In genomic region chr3:55724851-55725250, GRCh38 we compare ENCODE assay signal across 13 cellular contexts.
DNase-seq lines count a peak whose midpoint lies in the region; ATAC-seq and TF ChIP-seq lines count a peak whose summit lies in the region.
"Had no signal": no experiment of that assay in that cellular context is flagged by ENCODE, and none has a peak within 500 bp of the region (broad histone marks: within the 10 kb centered on the region; RNA-seq: fewer than 3 reads in every experiment).

No MANE protein-coding gene starts in this region.

- dilution Hi-C loops in IMR-90 (cut with HindIII; ENCODE audit: low sequenced_read_pairs, unreplicated experiment) = no loop called here

- no CpG with 5 or more reads among the region's 2 CpGs for WGBS in IMR-90 (ENCODE audit: extremely low coverage in 2 of 2, insufficient read length in 1 of 2), 2 experiments
- 48 to 70% (median 57%) methylated on average over 2 of the region's 2 CpGs for WGBS in stomach, 5 donors

- no peaks in the 10 kb centered on the region for H3K4me1 Mint-ChIP-seq in activated CD4-positive, alpha-beta T cell treated with anti-CD3 and anti-CD28 coated beads for 36 hours

- H3K9ac ChIP-seq in IMR-90 (ENCODE audit: low read depth, low read length) = no peak overlapping the region

- no peak overlapping the region for H3K4me3 Mint-ChIP-seq in activated CD4-positive, alpha-beta T cell treated with anti-CD3 and anti-CD28 coated beads for 36 hours

- H3K27me3 Mint-ChIP-seq in activated CD4-positive, alpha-beta T cell treated with anti-CD3 and anti-CD28 coated beads for 36 hours = peaks cover 17% of the 10 kb centered on the region

- H3K9me3 Mint-ChIP-seq in activated CD4-positive, alpha-beta T cell treated with anti-CD3 and anti-CD28 coated beads for 36 hours (ENCODE audit: low read depth) = peaks cover 2% of the 10 kb centered on the region

- H4K8ac ChIP-seq in IMR-90 (ENCODE audit: low read depth in 2 of 2, low read length in 2 of 2) = no peak overlapping the region

- 0 out of 2 replicates have a peak overlapping the region, but pooled peaks have one; percentile 35 for H3K18ac ChIP-seq in IMR-90 (ENCODE audit: low read depth, low read length)

- CTCF ChIA-PET in IMR-90 (lab: Yijun Ruan, JAX) = no interaction called here
- CTCF ChIA-PET in activated CD4-positive, alpha-beta T cell treated with anti-CD3 and anti-CD28 coated beads for 36 hours (lab: Charles Lee) = interaction anchor here (1.0 kb wide), 1 partner anchor 102 kb away, joined by 3 read pairs; no protein-coding TSS in a partner anchor

- H3K4me2 ChIP-seq in IMR-90 (ENCODE audit: low read depth, low read length) = no peak overlapping the region

- H3K23ac ChIP-seq in IMR-90 (ENCODE audit: low read depth, low read length) = no peak overlapping the region

- no peak overlapping the region for H2BK5ac ChIP-seq in IMR-90 (ENCODE audit: low read depth, low read length, poor library complexity, severe bottlenecking)

- H3K4me3 ChIP-seq in GM06990 (replicated peaks; ENCODE audit: low read depth, low read length) = no peak overlapping the region
- H3K4me3 ChIP-seq in IMR-90 (ENCODE audit: insufficient read depth, low read depth, low read length) = no peak overlapping the region
- no peak overlapping the region for H3K4me3 ChIP-seq in stomach
- H3K4me3 ChIP-seq: dorsolateral prefrontal cortex, K562, mucosa of descending colon had no signal

- DNase-seq in GM06990 (ENCODE audit: extremely low read depth, insufficient read length) (peak; percentile 14), IMR-90 (no peak), KBM-7 (no peak), stomach (no peak)
- no peak for DNase-seq in activated CD4-positive, alpha-beta T cell treated with anti-CD3 and anti-CD28 coated beads for 36 hours
- DNase-seq: DND-41, dorsolateral prefrontal cortex, mucosa of descending colon, NCI-H1930 had no signal

- H3K4ac ChIP-seq in IMR-90 (ENCODE audit: low read depth, low read length) = no peak overlapping the region

- no peak overlapping the region for H2AK9ac ChIP-seq in IMR-90 (replicated peaks; ENCODE audit: low read depth, low read length, poor library complexity)

- H4K5ac ChIP-seq in IMR-90 (ENCODE audit: low read depth, low read length) = no peak overlapping the region

- H3K56ac ChIP-seq in IMR-90 (ENCODE audit: extremely low read depth, insufficient read depth, low read length) = no peak overlapping the region

- H3K27ac ChIP-seq in IMR-90 (ENCODE audit: insufficient read depth, low read length) (no peak overlapping the region), stomach (no peak overlapping the region)
- H3K27ac ChIP-seq: dorsolateral prefrontal cortex had no signal

- TF ChIP-seq CTCF in GM06990 (IDR thresholded peaks at IDR 0.05; ENCODE audit: insufficient read depth, low read length, poor library complexity, severe bottlenecking) = no peak
- TF ChIP-seq CTCF in IMR-90 (conservative IDR thresholded peaks at IDR 0.05; ENCODE audit: low read depth, low read length) = no peak
- TF ChIP-seq CTCF in stomach (IDR thresholded peaks at IDR 0.05) = no peak

- H2AFZ ChIP-seq in IMR-90 (replicated peaks; ENCODE audit: low read length, poor library complexity) = no peak overlapping the region

- no peak for TF ChIP-seq EP300 in stomach (IDR thresholded peaks at IDR 0.05)

- H2BK15ac ChIP-seq in IMR-90 (ENCODE audit: low read depth, low read length) = no peak overlapping the region

- no peaks in the 10 kb centered on the region for H3K27me3 ChIP-seq in GM06990 (replicated peaks; ENCODE audit: control insufficient read depth, insufficient read depth, low read length)
- H3K27me3 ChIP-seq in IMR-90 (ENCODE audit: control insufficient read depth, insufficient read depth, low read length) = peaks cover 6% of the 10 kb centered on the region; the same call in 1 of the 2 replicates
- peaks cover 0 to 13% (median 0%) of the 10 kb centered on the region in 3 donors for H3K27me3 ChIP-seq in stomach

- no peaks in the 10 kb centered on the region for H3K9me1 ChIP-seq in IMR-90 (ENCODE audit: insufficient read depth, low read length)

- no peaks in the 10 kb centered on the region for H3K36me3 ChIP-seq in GM06990 (ENCODE audit: control insufficient read depth, insufficient read depth, low read length)
- H3K36me3 ChIP-seq in IMR-90 (ENCODE audit: control insufficient read depth, insufficient read depth, low read length) = no peaks in the 10 kb centered on the region
- no peaks in the 10 kb centered on the region for H3K36me3 ChIP-seq in stomach

- ATAC-seq in GM19035 (IDR thresholded peaks at IDR 0.05; ENCODE audit: unreplicated experiment) (peak; percentile 73), HG02610 (IDR thresholded peaks at IDR 0.05; ENCODE audit: unreplicated experiment) (peak; percentile 89), IMR-90 (ENCODE audit: low read depth) (no peak), GM21737 (IDR thresholded peaks at IDR 0.05; ENCODE audit: unreplicated experiment) (no peak)
- no peak for ATAC-seq in activated CD4-positive, alpha-beta T cell treated with anti-CD3 and anti-CD28 coated beads for 36 hours
- ATAC-seq: K562, mucosa of descending colon had no signal

- H3K9me3 ChIP-seq in IMR-90 (ENCODE audit: control insufficient read depth, insufficient read depth, low read length) = no peaks in the 10 kb centered on the region
- no peaks in the 10 kb centered on the region for H3K9me3 ChIP-seq in stomach
- H3K9me3 ChIP-seq: mucosa of descending colon had no signal

- no peaks in the 10 kb centered on the region for H4K20me1 ChIP-seq in IMR-90 (ENCODE audit: insufficient read depth, low read length)

- in situ Hi-C loops in IMR-90 (cut with MboI; ENCODE audit: low sequenced_read_pairs) (loop anchor here (5.0 to 10.0 kb wide), 5 partner anchors 238 to 1300 kb away; partner anchors contain the start of gene WNT5A), KBM-7 (cut with MboI; ENCODE audit: low pct_unique_long_range_greater_than_20kb, low sequenced_read_pairs) (no loop called here)

- H2AK5ac ChIP-seq in IMR-90 (ENCODE audit: low read depth, low read length) = no peak overlapping the region

- no peak overlapping the region for H4K91ac ChIP-seq in IMR-90 (ENCODE audit: insufficient read depth, low read depth, low read length)

- POLR2A ChIA-PET in IMR-90 (lab: Charles Lee; ENCODE audit: unreplicated experiment) = no interaction called here
- POLR2A ChIA-PET in activated CD4-positive, alpha-beta T cell treated with anti-CD3 and anti-CD28 coated beads for 36 hours (lab: Charles Lee) = no interaction called here

- H3K14ac ChIP-seq in IMR-90 (replicated peaks; ENCODE audit: low read depth, low read length) = no peak overlapping the region

- H2BK120ac ChIP-seq in IMR-90 (ENCODE audit: low read depth, low read length) = no peak overlapping the region

- 0 out of 4 replicates have a peak, but pooled peaks cover 0 to 3% of the 10 kb centered on the region in 2 experiments for H3K79me1 ChIP-seq in IMR-90 (ENCODE audit: low read depth in 1 of 2, low read length in 2 of 2)

- no peaks in the 10 kb centered on the region for H3K36me3 Mint-ChIP-seq in activated CD4-positive, alpha-beta T cell treated with anti-CD3 and anti-CD28 coated beads for 36 hours (ENCODE audit: low read depth)

- H2BK20ac ChIP-seq in IMR-90 (ENCODE audit: low read depth, low read length) = no peak overlapping the region

- H3K27ac Mint-ChIP-seq in activated CD4-positive, alpha-beta T cell treated with anti-CD3 and anti-CD28 coated beads for 36 hours = no peak overlapping the region

- no TSS peak for BruUV-seq in IMR-90 (replicated peaks; lab: Mats Ljungman, UMichigan)

- no peak for TF ChIP-seq POLR2A in IMR-90 (IDR thresholded peaks at IDR 0.05; ENCODE audit: low read depth, low read length)
- no peak for TF ChIP-seq POLR2A in stomach (IDR thresholded peaks at IDR 0.05)

- intact Hi-C loops in IMR-90 (cut with micrococcal nuclease) (loop anchor here (2.0 to 5.0 kb wide), 3 partner anchors 16 to 218 kb away; no protein-coding TSS in a partner anchor), stomach (cut with DNase I; ENCODE audit: low total_unique reads) (no loop called here)
- intact Hi-C loops in activated CD4-positive, alpha-beta T cell treated with anti-CD3 and anti-CD28 coated beads for 36 hours (cut with DNase I, micrococcal nuclease) = loop anchor here in 1 of 2 experiments (5.0 kb wide), 1 partner anchor 238 kb away; the partner anchor contains the start of gene WNT5A

- no peak for TF ChIP-seq RAD21 in IMR-90 (IDR thresholded peaks at IDR 0.05; ENCODE audit: low read length)

- H3K4me1 ChIP-seq in IMR-90 (ENCODE audit: control insufficient read depth, insufficient read depth, low read length) (peaks cover 4% of the 10 kb centered on the region; the same call in 1 of the 2 replicates), stomach (no peaks in the 10 kb centered on the region)

TF ChIP-seq in IMR-90, 13 proteins besides CTCF, POLR2A, EP300 and RAD21 (continues in another document):
- TF ChIP-seq FOS (IDR thresholded peaks at IDR 0.05; ENCODE audit: low read depth, low read length) (no peak), BHLHE40 (IDR thresholded peaks at IDR 0.05; ENCODE audit: low read depth, low read length) (no peak), MAZ (IDR thresholded peaks at IDR 0.05; ENCODE audit: borderline replicate concordance, low read depth, low read length) (no peak), MXI1 (IDR thresholded peaks at IDR 0.05; ENCODE audit: borderline replicate concordance, low read depth, low read length) (no peak), NFE2L2 (IDR thresholded peaks at IDR 0.05; ENCODE audit: low read depth, low read length) (no peak), USF2 (IDR thresholded peaks at IDR 0.05; ENCODE audit: low read depth, low read length) (no peak), ELK1 (IDR thresholded peaks at IDR 0.05; ENCODE audit: borderline replicate concordance, low read depth, low read length) (no peak), CEBPB (IDR thresholded peaks at IDR 0.05; ENCODE audit: low read depth, low read length) (no peak), RFX5 (IDR thresholded peaks at IDR 0.05; ENCODE audit: low read depth, low read length) (no peak), RCOR1 (IDR thresholded peaks at IDR 0.05; ENCODE audit: insufficient replicate concordance, low read length) (no peak)

Comparison
In these comparisons a context has a peak if more than half of its experiments do, and no peak if none do; other contexts are left out.
1. ATAC-seq: peak in GM19035 (single experiment) and HG02610 (single experiment); none in IMR-90 (single experiment), GM21737 (single experiment) and activated CD4-positive, alpha-beta T cell treated with anti-CD3 and anti-CD28 coated beads for 36 hours (single experiment).